16 cellular contexts compared by ENCODE assay signal in genomic region chr1:205256956-205257615, GRCh38. TPM values are rescaled to one million over a fixed set of nuclear protein-coding genes. Genes with fewer than 3 reads are reported as not detected.
A peak's percentile ranks its signal among the peaks of the same experiment; 100 is the strongest.
DNase-seq lines count a peak whose midpoint lies in the region; ATAC-seq and TF ChIP-seq lines count a peak whose summit lies in the region.
"Had no signal": no experiment of that assay in that cellular context is flagged by ENCODE, and none has a peak within 500 bp of the region (broad histone marks: within the 10 kb centered on the region; RNA-seq: fewer than 3 reads in every experiment).

No MANE protein-coding gene starts in this region.

- no peak overlapping the region for H3K4ac ChIP-seq in IMR-90 (ENCODE audit: low read depth, low read length)
- H3K4ac ChIP-seq in trophoblast cell (ENCODE audit: low read depth, low read length) = no peak overlapping the region

- POLR2A ChIA-PET in IMR-90 (lab: Charles Lee; ENCODE audit: unreplicated experiment) = interaction anchor here (0.5 kb wide), 1 partner anchor 86 kb away, joined by 7 read pairs; no protein-coding TSS in a partner anchor

- TF ChIP-seq CTCF in IMR-90 (conservative IDR thresholded peaks at IDR 0.05; ENCODE audit: low read depth, low read length) (no peak), dorsolateral prefrontal cortex (IDR thresholded peaks at IDR 0.05 in 54 of 56, conservative IDR thresholded peaks at IDR 0.05 in 2 of 56; ENCODE audit: low read depth in 1 of 56, partially characterized antibody in 56 of 56) (no peak)

- peak overlapping the region; percentile 42 for H2BK12ac ChIP-seq in trophoblast cell (ENCODE audit: low read length)

- ATAC-seq in IMR-90 (ENCODE audit: low read depth) (no peak), HG03521 (IDR thresholded peaks at IDR 0.05; ENCODE audit: unreplicated experiment) (no peak), GM18498 (IDR thresholded peaks at IDR 0.05; ENCODE audit: unreplicated experiment) (no peak)

- 86% methylated on average over 6 of the region's 19 CpGs; no CpG with 5 or more reads in 1 of the 2 experiments for WGBS in IMR-90 (ENCODE audit: extremely low coverage in 2 of 2, insufficient read length in 1 of 2), 2 experiments
- no CpG with 5 or more reads among the region's 19 CpGs for WGBS in trophoblast cell (ENCODE audit: extremely low coverage, insufficient coverage, insufficient read length)

- no peaks in the 10 kb centered on the region for H3K36me3 ChIP-seq in IMR-90 (ENCODE audit: control insufficient read depth, insufficient read depth, low read length)
- H3K36me3 ChIP-seq in trophoblast cell (ENCODE audit: control insufficient read depth in 1 of 2, insufficient read depth in 2 of 2, low read length in 2 of 2) = no peaks in the 10 kb centered on the region

- H3K36me3 Mint-ChIP-seq in activated naive CD4-positive, alpha-beta T cell treated with anti-CD3 and anti-CD28 coated beads for 36 hours (ENCODE audit: low read depth) = peaks cover 33% of the 10 kb centered on the region
- H3K36me3 Mint-ChIP-seq: CD4-positive, CD25-positive, alpha-beta regulatory T cell; IgD-negative memory B cell had no signal

- peaks cover 20% of the 10 kb centered on the region for H3K9me1 ChIP-seq in IMR-90 (ENCODE audit: insufficient read depth, low read length)

- no peaks in the 10 kb centered on the region for H3K27me3 Mint-ChIP-seq in activated naive CD4-positive, alpha-beta T cell treated with anti-CD3 and anti-CD28 coated beads for 36 hours (ENCODE audit: low read depth)
- H3K27me3 Mint-ChIP-seq: IgD-negative memory B cell had no signal

- H3K27ac ChIP-seq in IMR-90 (ENCODE audit: insufficient read depth, low read length) (no peak overlapping the region), dorsolateral prefrontal cortex (peak overlapping the region; percentile 76 to 100 (median 97)), trophoblast cell (ENCODE audit: low read depth, low read length) (no peak overlapping the region)

- H3K18ac ChIP-seq in IMR-90 (ENCODE audit: low read depth, low read length) = no peak overlapping the region
- no peak overlapping the region for H3K18ac ChIP-seq in trophoblast cell (ENCODE audit: low read length)

- no peak overlapping the region for H3K23ac ChIP-seq in IMR-90 (ENCODE audit: low read depth, low read length)
- no peak overlapping the region for H3K23ac ChIP-seq in trophoblast cell (ENCODE audit: low read length)

- intact Hi-C loops in IMR-90 (cut with micrococcal nuclease) = loop anchor here (1.0 to 2.0 kb wide), 7 partner anchors 28 to 450 kb away; partner anchors contain the start of gene RBBP5
- intact Hi-C loops in dorsolateral prefrontal cortex (cut with DNase I) = loop anchor here (1.0 to 10.0 kb wide), 7 partner anchors 27 to 272 kb away; partner anchors contain the start of genes DSTYK (in 1 of the 2) and RBBP5 (in 1 of the 2)
- intact Hi-C loops in activated naive CD4-positive, alpha-beta T cell treated with anti-CD3 and anti-CD28 coated beads for 36 hours (cut with micrococcal nuclease) = loop anchor here (1.0 kb wide), 5 partner anchors 24 to 268 kb away; no protein-coding TSS in a partner anchor

- DNase-seq in IMR-90 = no peak
- peak; percentile 99 for DNase-seq in NCI-H82 (lab: John Stamatoyannopoulos, UW)
- DNase-seq in dorsolateral prefrontal cortex = no peak
- no peak for DNase-seq in trophoblast cell
- no peak for DNase-seq in activated naive CD4-positive, alpha-beta T cell treated with anti-CD3 and anti-CD28 coated beads for 36 hours
- no peak for DNase-seq in activated T-cell treated with anti-CD3 and anti-CD28 coated beads, Interleukin-2, amount 50 U/mL, for 1 hour
- DNase-seq: ACHN; Calu3; CD4-positive, CD25-positive, alpha-beta regulatory T cell; NCI-H1436 treated with DMSO at 0.1 percent for 48 hours; NCI-H2081; NCI-H2227 treated with DMSO at 0.1 percent for 48 hours; SHP77 had no signal

- H3K27ac Mint-ChIP-seq in activated naive CD4-positive, alpha-beta T cell treated with anti-CD3 and anti-CD28 coated beads for 36 hours = no peak overlapping the region
- H3K27ac Mint-ChIP-seq: IgD-negative memory B cell had no signal

- no peak overlapping the region for H2BK5ac ChIP-seq in IMR-90 (ENCODE audit: low read depth, low read length, poor library complexity, severe bottlenecking)
- H2BK5ac ChIP-seq in trophoblast cell (ENCODE audit: low read depth, low read length, poor library complexity) = no peak overlapping the region

- H3K4me2 ChIP-seq in IMR-90 (ENCODE audit: low read depth, low read length) (no peak overlapping the region), trophoblast cell (ENCODE audit: low read length) (no peak overlapping the region)

- H3K4me3 Mint-ChIP-seq in activated naive CD4-positive, alpha-beta T cell treated with anti-CD3 and anti-CD28 coated beads for 36 hours = no peak overlapping the region
- H3K4me3 Mint-ChIP-seq: CD4-positive, CD25-positive, alpha-beta regulatory T cell; IgD-negative memory B cell had no signal

- no TSS peak for BruUV-seq in IMR-90 (replicated peaks; lab: Mats Ljungman, UMichigan)

- H3K4me1 ChIP-seq in IMR-90 (ENCODE audit: control insufficient read depth, insufficient read depth, low read length) (peaks cover 15% of the 10 kb centered on the region), trophoblast cell (ENCODE audit: control insufficient read depth in 1 of 2, insufficient read depth in 2 of 2, low read length in 2 of 2) (peaks cover 14 to 19% of the 10 kb centered on the region in 2 experiments)

- H2AFZ ChIP-seq in IMR-90 (replicated peaks; ENCODE audit: low read length, poor library complexity) (no peak overlapping the region), trophoblast cell (ENCODE audit: insufficient read depth, low read length, poor library complexity) (no peak overlapping the region)

- TF ChIP-seq POLR2A in IMR-90 (IDR thresholded peaks at IDR 0.05; ENCODE audit: low read depth, low read length) = no peak

- no peak overlapping the region for H4K5ac ChIP-seq in IMR-90 (ENCODE audit: low read depth, low read length)

- H4K91ac ChIP-seq in IMR-90 (ENCODE audit: insufficient read depth, low read depth, low read length) (no peak overlapping the region), trophoblast cell (ENCODE audit: low read depth, low read length) (peak overlapping the region; percentile 18)

- no peak for TF ChIP-seq RAD21 in IMR-90 (IDR thresholded peaks at IDR 0.05; ENCODE audit: low read length)

- dilution Hi-C loops in IMR-90 (cut with HindIII; ENCODE audit: low sequenced_read_pairs, unreplicated experiment) = no loop called here

- in situ Hi-C loops in IMR-90 (cut with MboI; ENCODE audit: low sequenced_read_pairs) = loop anchor here (5.0 to 25.0 kb wide), 2 partner anchors 280 to 445 kb away; no protein-coding TSS in a partner anchor

- H3K27me3 ChIP-seq in IMR-90 (ENCODE audit: control insufficient read depth, insufficient read depth, low read length) (no peaks in the 10 kb centered on the region), dorsolateral prefrontal cortex (no peaks in the 10 kb centered on the region), trophoblast cell (ENCODE audit: insufficient read depth, low read length) (no peaks in the 10 kb centered on the region)

- H4K20me1 ChIP-seq in IMR-90 (ENCODE audit: insufficient read depth, low read length) = no peaks in the 10 kb centered on the region

- CTCF ChIA-PET in IMR-90 (lab: Yijun Ruan, JAX) = interaction anchor here (0.6 to 2.8 kb wide), 16 partner anchors 9 to 450 kb away, joined by 3 to 29 read pairs (median 6); no protein-coding TSS in a partner anchor
- CTCF ChIA-PET in activated naive CD4-positive, alpha-beta T cell treated with anti-CD3 and anti-CD28 coated beads for 36 hours (lab: Charles Lee) = interaction anchor here (0.7 to 13.8 kb wide), 19 partner anchors 9 to 269 kb away, joined by 3 to 277 read pairs (median 7); partner anchors contain the start of genes NUAK2, RBBP5 and TMCC2

- H3K9me3 ChIP-seq in IMR-90 (ENCODE audit: control insufficient read depth, insufficient read depth, low read length) (no peaks in the 10 kb centered on the region), trophoblast cell (ENCODE audit: insufficient read depth, low read depth, low read length) (no peaks in the 10 kb centered on the region)

- H2BK15ac ChIP-seq in IMR-90 (ENCODE audit: low read depth, low read length) = no peak overlapping the region

- H3K4me1 Mint-ChIP-seq in activated naive CD4-positive, alpha-beta T cell treated with anti-CD3 and anti-CD28 coated beads for 36 hours (ENCODE audit: low read depth) = peaks cover 35% of the 10 kb centered on the region

- no peaks in the 10 kb centered on the region for H3K79me2 ChIP-seq in trophoblast cell (ENCODE audit: control insufficient read depth, insufficient read depth, low read length, poor library complexity)

- no peak overlapping the region for H3K56ac ChIP-seq in IMR-90 (ENCODE audit: extremely low read depth, insufficient read depth, low read length)

- H2BK120ac ChIP-seq in IMR-90 (ENCODE audit: low read depth, low read length) (no peak overlapping the region), trophoblast cell (ENCODE audit: insufficient read depth, low read length, poor library complexity) (no peak overlapping the region)

- peak overlapping the region; percentile 67 for H2AK9ac ChIP-seq in IMR-90 (replicated peaks; ENCODE audit: low read depth, low read length, poor library complexity)

- H3K9me3 Mint-ChIP-seq in activated naive CD4-positive, alpha-beta T cell treated with anti-CD3 and anti-CD28 coated beads for 36 hours = no peaks in the 10 kb centered on the region
- H3K9me3 Mint-ChIP-seq: CD4-positive, CD25-positive, alpha-beta regulatory T cell; IgD-negative memory B cell had no signal

- no peak overlapping the region for H3K9ac ChIP-seq in IMR-90 (ENCODE audit: low read depth, low read length)
- no peak overlapping the region for H3K9ac ChIP-seq in trophoblast cell (ENCODE audit: low read length)

- no peak overlapping the region for H3K4me3 ChIP-seq in IMR-90 (ENCODE audit: insufficient read depth, low read depth, low read length)
- H3K4me3 ChIP-seq in dorsolateral prefrontal cortex = peak overlapping the region in 5 of 59 donors; percentile 0 to 34 (median 17)
- no peak overlapping the region for H3K4me3 ChIP-seq in trophoblast cell (ENCODE audit: low read depth, low read length)

- H4K12ac ChIP-seq in trophoblast cell (ENCODE audit: low read depth, low read length) = no peak overlapping the region

- H2AK5ac ChIP-seq in IMR-90 (ENCODE audit: low read depth, low read length) (peak overlapping the region; percentile 43; the same call in 1 of the 2 replicates), trophoblast cell (ENCODE audit: low read length) (no peak overlapping the region)

- peaks cover 0 to 12% of the 10 kb centered on the region in 2 experiments; a peak in 2 of 4 replicates for H3K79me1 ChIP-seq in IMR-90 (ENCODE audit: low read depth in 1 of 2, low read length in 2 of 2)
- H3K79me1 ChIP-seq in trophoblast cell (ENCODE audit: low read length) = peaks cover 11% of the 10 kb centered on the region

- H2BK20ac ChIP-seq in IMR-90 (ENCODE audit: low read depth, low read length) = no peak overlapping the region

- H3K14ac ChIP-seq in IMR-90 (replicated peaks; ENCODE audit: low read depth, low read length) (no peak overlapping the region), trophoblast cell (ENCODE audit: low read length) (no peak overlapping the region)

- H4K8ac ChIP-seq in IMR-90 (ENCODE audit: low read depth in 2 of 2, low read length in 2 of 2) (no peak overlapping the region), trophoblast cell (ENCODE audit: low read depth, low read length) (no peak overlapping the region)

RNA-seq across cellular contexts. Expression of gene TMCC2, which starts 29.3 kb away (rescaled TPM):
- total RNA-seq in IMR-90 (2012; rRNA removed) = 2.0 and 2.2 TPM in 2 replicates
- polyA plus RNA-seq in IMR-90 (2012; rRNA removed) = 4.2 and 4.6 TPM in 2 replicates
- 4.5 and 5.0 TPM in 2 replicates for polyA plus RNA-seq in IMR-90 (2012; cell fraction: cytosol; rRNA removed)
- polyA plus RNA-seq in IMR-90 (2012; cell fraction: nucleus; rRNA removed; ENCODE audit: low replicate concordance) = 4.4 and 7.7 TPM in 2 replicates
- total RNA-seq in dorsolateral prefrontal cortex = 100 to 1,000 TPM in 42 of 120 experiments, 10 to 100 TPM in 78; 52.9 to 143 (median 93.9) TPM
- 2.3 and 2.4 TPM in 2 replicates for polyA plus RNA-seq in trophoblast cell (2013)
- total RNA-seq in activated naive CD4-positive, alpha-beta T cell treated with anti-CD3 and anti-CD28 coated beads for 36 hours = 10 to 100 TPM; 42.5 to 44.8 TPM

RNA-seq across cellular contexts. Expression of gene DSTYK, which starts 45.6 kb away (rescaled TPM):
- 18.3 and 19.2 TPM in 2 replicates for total RNA-seq in IMR-90 (2012; rRNA removed)
- polyA plus RNA-seq in IMR-90 (2012; rRNA removed) = 7.2 and 8.0 TPM in 2 replicates
- 2.9 and 3.2 TPM in 2 replicates for polyA plus RNA-seq in IMR-90 (2012; cell fraction: cytosol; rRNA removed)
- 1.8 and 5.1 TPM in 2 replicates for polyA plus RNA-seq in IMR-90 (2012; cell fraction: nucleus; rRNA removed; ENCODE audit: low replicate concordance)
- 10 to 100 TPM; 28.0 to 49.3 (median 39.9) TPM for total RNA-seq in dorsolateral prefrontal cortex
- polyA plus RNA-seq in trophoblast cell (2013) = 4.3 TPM in 2 replicates
- total RNA-seq in activated naive CD4-positive, alpha-beta T cell treated with anti-CD3 and anti-CD28 coated beads for 36 hours = 10 to 100 TPM; 10.9 to 11.5 TPM

Comparison
In these comparisons a context has a peak if more than half of its experiments do, and no peak if none do; other contexts are left out.
1. H3K27ac ChIP-seq: peak in dorsolateral prefrontal cortex (59 of 59); none in IMR-90 (single experiment) and trophoblast cell (single experiment).
2. RNA of gene TMCC2, which starts 29.3 kb away (total RNA-seq): 52.9 to 143 TPM in dorsolateral prefrontal cortex and 42.5 to 44.8 TPM in activated naive CD4-positive, alpha-beta T cell treated with anti-CD3 and anti-CD28 coated beads for 36 hours; 2.0 to 2.2 TPM in IMR-90; every median in the first group is over 10 times any median in the second.